ENCODE assay signal across 18 cellular contexts in the genomic region with DNA sequence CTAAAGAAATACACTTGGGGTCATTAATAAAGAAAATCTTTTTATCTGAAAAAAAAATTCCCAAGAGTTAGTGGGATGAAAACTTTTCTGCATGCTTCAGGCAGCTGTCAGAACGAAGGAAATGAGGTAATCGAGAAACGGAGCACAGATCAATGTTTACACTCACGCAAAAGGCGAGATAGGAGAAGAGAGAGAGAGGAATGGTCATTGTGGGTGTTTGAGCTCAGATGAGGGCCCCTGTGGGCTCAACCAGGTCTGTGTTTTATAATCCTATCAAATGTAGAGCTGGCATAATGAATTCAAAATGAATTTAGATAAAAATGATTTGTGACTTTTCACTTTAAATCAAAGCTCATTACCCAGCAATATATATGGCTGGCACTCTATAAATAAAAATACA. TPM values are rescaled to one million over a fixed set of nuclear protein-coding genes. Genes with fewer than 3 reads are reported as not detected.
DNase-seq lines count a peak whose midpoint lies in the region; ATAC-seq and TF ChIP-seq lines count a peak whose summit lies in the region.
"Had no signal": no experiment of that assay in that cellular context is flagged by ENCODE, and none has a peak within 500 bp of the region (broad histone marks: within the 10 kb centered on the region; RNA-seq: fewer than 3 reads in every experiment).

No MANE protein-coding gene starts in this region.

- ATAC-seq in psoas muscle (no peak), GM21737 (IDR thresholded peaks at IDR 0.05; ENCODE audit: unreplicated experiment) (no peak), HG03280 (IDR thresholded peaks at IDR 0.05; ENCODE audit: unreplicated experiment) (no peak)
- ATAC-seq: naive thymus-derived CD8-positive, alpha-beta T cell; T-cell had no signal

- TF ChIP-seq RAD21 in SK-N-SH (IDR thresholded peaks at IDR 0.05; ENCODE audit: low read length) = peak; percentile 30; the same call in 1 of the 2 replicates

- peaks cover 0 to 17% of the 10 kb centered on the region in 2 experiments; a peak in 2 of 4 replicates for H3K4me1 ChIP-seq in SK-N-SH (ENCODE audit: control insufficient read depth in 1 of 2, insufficient read depth in 2 of 2, low read depth in 1 of 2, low read length in 1 of 2)
- H3K4me1 ChIP-seq in psoas muscle = no peaks in the 10 kb centered on the region
- H3K4me1 ChIP-seq: tibial nerve had no signal

- POLR2A ChIA-PET in SK-N-SH (lab: Yijun Ruan, JAX) = no interaction called here

- H2AFZ ChIP-seq in SK-N-SH (ENCODE audit: low read depth) = no peak overlapping the region

- whole genome bisulfite sequencing in SK-N-SH (ENCODE audit: low lambda C conversion rate) = 42% methylated on average over 5 of the region's 5 CpGs
- 17 to 24% (median 21%) methylated on average over 5 of the region's 5 CpGs for WGBS in psoas muscle, 3 donors

- H3K27me3 ChIP-seq in SK-N-SH (ENCODE audit: insufficient read depth) = no peaks in the 10 kb centered on the region
- H3K27me3 ChIP-seq in psoas muscle (ENCODE audit: insufficient read depth in 3 of 3, low read length in 2 of 3) = no peaks in the 10 kb centered on the region
- H3K27me3 ChIP-seq: tibial nerve had no signal

- H3K4me3 ChIP-seq in SK-N-SH (ENCODE audit: low read depth in 2 of 2, low read length in 1 of 2) (no peak overlapping the region; a peak in 1 of 4 replicates), fibroblast of villous mesenchyme (ENCODE audit: low read depth, low read length) (peak overlapping the region; percentile 34), psoas muscle (peak overlapping the region; percentile 21)
- H3K4me3 ChIP-seq: coronary artery, tibial nerve had no signal

- no peaks in the 10 kb centered on the region for H3F3A ChIP-seq in SK-N-SH (replicated peaks; ENCODE audit: insufficient read depth)

- intact Hi-C loops in psoas muscle (cut with DNase I) = no loop called here

- H3K79me2 ChIP-seq in SK-N-SH (ENCODE audit: insufficient read depth) = no peaks in the 10 kb centered on the region

- no peak overlapping the region for H3K9ac ChIP-seq in SK-N-SH

- H3K36me3 ChIP-seq in SK-N-SH (replicated peaks in 1 of 2; ENCODE audit: control insufficient read depth in 1 of 2, insufficient read depth in 2 of 2, low read length in 1 of 2) (no peaks in the 10 kb centered on the region), psoas muscle (ENCODE audit: insufficient read depth in 1 of 2, low read depth in 1 of 2) (no peaks in the 10 kb centered on the region)
- H3K36me3 ChIP-seq: tibial nerve had no signal

- no peaks in the 10 kb centered on the region for H4K20me1 ChIP-seq in SK-N-SH (ENCODE audit: insufficient read depth)

- no peaks in the 10 kb centered on the region for H3K9me2 ChIP-seq in SK-N-SH

- H3K9me3 ChIP-seq in SK-N-SH (no peaks in the 10 kb centered on the region), psoas muscle (no peaks in the 10 kb centered on the region)

- no peak overlapping the region; a peak in 1 of 4 replicates for H3K27ac ChIP-seq in SK-N-SH (ENCODE audit: low read depth in 2 of 2, low read length in 1 of 2)
- H3K27ac ChIP-seq in psoas muscle = no peak overlapping the region
- H3K27ac ChIP-seq: coronary artery, tibial nerve had no signal

- 0 out of 2 replicates have a peak overlapping the region, but pooled peaks have one; percentile 22 for H3K4me2 ChIP-seq in SK-N-SH

- DNase-seq in Daoy (ENCODE audit: low read depth) (peak; percentile 19), SK-N-SH (peak; percentile 44), fibroblast of villous mesenchyme (ENCODE audit: low read depth) (peak; percentile 15), psoas muscle (no peak), DMS 273 treated with DMSO at 0.1 percent for 48 hours (lab: John Stamatoyannopoulos, UW) (no peak), anterior cingulate cortex (lab: John Stamatoyannopoulos, UW) (no peak)
- DNase-seq: activated naive CD4-positive, alpha-beta T cell treated with Interleukin-2 at 50 U/mL for 16 hours; activated T-cell treated with anti-CD3 and anti-CD28 coated beads for 4 hours; CD8-positive, alpha-beta memory T cell; DMS79 treated with DMSO at 0.1 percent for 48 hours; naive thymus-derived CD8-positive, alpha-beta T cell; NCI-H2029 treated with DMSO at 0.1 percent for 48 hours; T-cell had no signal

- CTCF ChIA-PET in SK-N-SH (lab: Yijun Ruan, JAX) = interaction anchor here (0.6 to 6.1 kb wide), 10 partner anchors 8 to 309 kb away, joined by 3 to 28 read pairs (median 4); no protein-coding TSS in a partner anchor

- TF ChIP-seq CTCF in SK-N-SH (IDR thresholded peaks at IDR 0.05) = no peak
- TF ChIP-seq CTCF in fibroblast of villous mesenchyme (IDR thresholded peaks at IDR 0.05; ENCODE audit: insufficient read depth, low read depth, low read length) = no peak
- no peak for TF ChIP-seq CTCF in psoas muscle (IDR thresholded peaks at IDR 0.05)

- peak in 1 of 2 experiments; percentile 88; a peak in 2 of 4 replicates for TF ChIP-seq EP300 in SK-N-SH (IDR thresholded peaks at IDR 0.05; ENCODE audit: borderline replicate concordance in 1 of 2, low read depth in 1 of 2, low read length in 1 of 2)

TF ChIP-seq in SK-N-SH, 30 proteins besides CTCF, POLR2A, EP300 and RAD21:
- TF ChIP-seq GATA2 (CRISPR knock-in tag; IDR thresholded peaks at IDR 0.05) = peak; percentile 80
- TF ChIP-seq, protein P1, sequence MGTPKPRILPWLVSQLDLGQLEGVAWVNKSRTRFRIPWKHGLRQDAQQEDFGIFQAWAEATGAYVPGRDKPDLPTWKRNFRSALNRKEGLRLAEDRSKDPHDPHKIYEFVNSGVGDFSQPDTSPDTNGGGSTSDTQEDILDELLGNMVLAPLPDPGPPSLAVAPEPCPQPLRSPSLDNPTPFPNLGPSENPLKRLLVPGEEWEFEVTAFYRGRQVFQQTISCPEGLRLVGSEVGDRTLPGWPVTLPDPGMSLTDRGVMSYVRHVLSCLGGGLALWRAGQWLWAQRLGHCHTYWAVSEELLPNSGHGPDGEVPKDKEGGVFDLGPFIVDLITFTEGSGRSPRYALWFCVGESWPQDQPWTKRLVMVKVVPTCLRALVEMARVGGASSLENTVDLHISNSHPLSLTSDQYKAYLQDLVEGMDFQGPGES (IDR thresholded peaks at IDR 0.05; ENCODE audit: low read depth, low read length) = no peak
- 0 out of 2 replicates have a peak, but pooled peaks have one; percentile 25 for TF ChIP-seq MXI1 (IDR thresholded peaks at IDR 0.05; ENCODE audit: low read depth, low read length)
- TF ChIP-seq RCOR1 (IDR thresholded peaks at IDR 0.05; ENCODE audit: low read length) = peak; percentile 48; the same call in 1 of the 2 replicates
- TF ChIP-seq MEF2A (IDR thresholded peaks at IDR 0.05; ENCODE audit: borderline replicate concordance, low read depth) = no peak
- no peak for TF ChIP-seq EZH2phosphoT487 (IDR thresholded peaks at IDR 0.05; ENCODE audit: borderline replicate concordance, low read depth)
- no peak for TF ChIP-seq SIN3A (IDR thresholded peaks at IDR 0.05; ENCODE audit: borderline replicate concordance, low read depth, low read length)
- TF ChIP-seq, protein P2, sequence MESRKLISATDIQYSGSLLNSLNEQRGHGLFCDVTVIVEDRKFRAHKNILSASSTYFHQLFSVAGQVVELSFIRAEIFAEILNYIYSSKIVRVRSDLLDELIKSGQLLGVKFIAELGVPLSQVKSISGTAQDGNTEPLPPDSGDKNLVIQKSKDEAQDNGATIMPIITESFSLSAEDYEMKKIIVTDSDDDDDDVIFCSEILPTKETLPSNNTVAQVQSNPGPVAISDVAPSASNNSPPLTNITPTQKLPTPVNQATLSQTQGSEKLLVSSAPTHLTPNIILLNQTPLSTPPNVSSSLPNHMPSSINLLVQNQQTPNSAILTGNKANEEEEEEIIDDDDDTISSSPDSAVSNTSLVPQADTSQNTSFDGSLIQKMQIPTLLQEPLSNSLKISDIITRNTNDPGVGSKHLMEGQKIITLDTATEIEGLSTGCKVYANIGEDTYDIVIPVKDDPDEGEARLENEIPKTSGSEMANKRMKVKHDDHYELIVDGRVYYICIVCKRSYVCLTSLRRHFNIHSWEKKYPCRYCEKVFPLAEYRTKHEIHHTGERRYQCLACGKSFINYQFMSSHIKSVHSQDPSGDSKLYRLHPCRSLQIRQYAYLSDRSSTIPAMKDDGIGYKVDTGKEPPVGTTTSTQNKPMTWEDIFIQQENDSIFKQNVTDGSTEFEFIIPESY (IDR thresholded peaks at IDR 0.05; ENCODE audit: borderline replicate concordance, low read depth) = no peak
- TF ChIP-seq TAF1 (IDR thresholded peaks at IDR 0.05; ENCODE audit: borderline replicate concordance, low read depth, low read length) = no peak
- TF ChIP-seq, protein P3, sequence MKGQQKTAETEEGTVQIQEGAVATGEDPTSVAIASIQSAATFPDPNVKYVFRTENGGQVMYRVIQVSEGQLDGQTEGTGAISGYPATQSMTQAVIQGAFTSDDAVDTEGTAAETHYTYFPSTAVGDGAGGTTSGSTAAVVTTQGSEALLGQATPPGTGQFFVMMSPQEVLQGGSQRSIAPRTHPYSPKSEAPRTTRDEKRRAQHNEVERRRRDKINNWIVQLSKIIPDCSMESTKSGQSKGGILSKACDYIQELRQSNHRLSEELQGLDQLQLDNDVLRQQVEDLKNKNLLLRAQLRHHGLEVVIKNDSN (IDR thresholded peaks at IDR 0.05; ENCODE audit: borderline replicate concordance, low read depth) = no peak
- TF ChIP-seq, protein P4, sequence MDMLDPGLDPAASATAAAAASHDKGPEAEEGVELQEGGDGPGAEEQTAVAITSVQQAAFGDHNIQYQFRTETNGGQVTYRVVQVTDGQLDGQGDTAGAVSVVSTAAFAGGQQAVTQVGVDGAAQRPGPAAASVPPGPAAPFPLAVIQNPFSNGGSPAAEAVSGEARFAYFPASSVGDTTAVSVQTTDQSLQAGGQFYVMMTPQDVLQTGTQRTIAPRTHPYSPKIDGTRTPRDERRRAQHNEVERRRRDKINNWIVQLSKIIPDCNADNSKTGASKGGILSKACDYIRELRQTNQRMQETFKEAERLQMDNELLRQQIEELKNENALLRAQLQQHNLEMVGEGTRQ (IDR thresholded peaks at IDR 0.05; ENCODE audit: borderline replicate concordance, low read depth, low read length) = no peak
- no peak for TF ChIP-seq RFX5 (IDR thresholded peaks at IDR 0.05; ENCODE audit: low read length)

RNA-seq across cellular contexts. Expression of a gene that starts 6.3 kb away (rescaled TPM):
- total RNA-seq in Daoy (2014; rRNA removed; shearing (Covaris generic)) = not detected in 2 replicates
- polyA plus RNA-seq in SK-N-SH (2012; rRNA removed) (not detected in 2 replicates), psoas muscle (1 to 10 TPM in 2 of 3 donors, under 1 TPM in 1; 0.66 to 4.0 (median 1.2) TPM)
- polyA plus RNA-seq in SK-N-SH (2012; cell fraction: cytosol; rRNA removed) = not detected in 2 replicates
- not detected in 2 replicates for polyA plus RNA-seq in SK-N-SH (2012; cell fraction: nucleus; rRNA removed)
- total RNA-seq in fibroblast of villous mesenchyme (not detected in 2 replicates), psoas muscle (1 to 10 TPM in 1 of 4 donors, under 1 TPM in 1, not detected in 2; 0.47 to 1.7 TPM)
- total RNA-seq: CD8-positive, alpha-beta memory T cell; naive thymus-derived CD8-positive, alpha-beta T cell; pulmonary artery endothelial cell; T-cell had no signal
- polyA plus RNA-seq: CD8-positive, alpha-beta memory T cell; naive thymus-derived CD8-positive, alpha-beta T cell had no signal

Comparison
In these comparisons a context has a peak if more than half of its experiments do, and no peak if none do; other contexts are left out.
1. DNase-seq: peak in Daoy (single experiment), SK-N-SH (single experiment) and fibroblast of villous mesenchyme (single experiment); none in psoas muscle (0 of 2), DMS 273 treated with DMSO at 0.1 percent for 48 hours (single experiment) and anterior cingulate cortex (0 of 58).
2. H3K4me3 ChIP-seq: peak in fibroblast of villous mesenchyme (single experiment) and psoas muscle (single experiment); none in SK-N-SH (0 of 2).